In genomic region chr4:1945492-1945891, GRCh38 we compare ENCODE assay signal across 19 cellular contexts.
DNase-seq lines count a peak whose midpoint lies in the region; TF ChIP-seq lines count a peak whose summit lies in the region.
"Had no signal": no experiment of that assay in that cellular context is flagged by ENCODE, and none has a peak within 500 bp of the region (broad histone marks: within the 10 kb centered on the region; RNA-seq: fewer than 3 reads in every experiment).

No MANE protein-coding gene starts in this region.

- no peak overlapping the region for H3K4me3 Mint-ChIP-seq in neural progenitor cell
- no peak overlapping the region for H3K4me3 Mint-ChIP-seq in T-helper 2 cell treated with Interferon-gamma antibody and Interleukin-4, amounts not matched to agents 5 μg/mL and 100 μg/mL, for 36 hours
- H3K4me3 Mint-ChIP-seq: CD14-positive monocyte, H9, IgD-negative memory B cell had no signal

- H3K9ac ChIP-seq in BLaER1, result 0 out of 2 replicates have a peak overlapping the region, but pooled peaks have one; percentile 13
- no peak overlapping the region for H3K9ac ChIP-seq in NT2/D1 (ENCODE audit: insufficient read length, low read depth)
- H3K9ac ChIP-seq in neural progenitor cell, result no peak overlapping the region

- peaks cover 11% of the 10 kb centered on the region for H3F3A ChIP-seq in neural progenitor cell (ENCODE audit: low read depth)

- H3K27me3 Mint-ChIP-seq in neural progenitor cell (ENCODE audit: insufficient read depth, low read depth), result peaks cover 2% of the 10 kb centered on the region
- no peaks in the 10 kb centered on the region for H3K27me3 Mint-ChIP-seq in T-helper 2 cell treated with Interferon-gamma antibody and Interleukin-4, amounts not matched to agents 5 μg/mL and 100 μg/mL, for 36 hours (ENCODE audit: low read depth)
- H3K27me3 Mint-ChIP-seq: IgD-negative memory B cell had no signal

- H3K27ac ChIP-seq in BLaER1, result no peak overlapping the region
- no peak overlapping the region for H3K27ac ChIP-seq in neural progenitor cell
- H3K27ac ChIP-seq: A549, SJSA1 had no signal

- H4K20me1 ChIP-seq in BLaER1, result peaks cover 60% of the 10 kb centered on the region
- H4K20me1 ChIP-seq in neural progenitor cell (ENCODE audit: low read depth), result peaks cover 63% of the 10 kb centered on the region

- H3K4me1 Mint-ChIP-seq in neural progenitor cell, result peaks cover 20% of the 10 kb centered on the region
- H3K4me1 Mint-ChIP-seq in T-helper 2 cell treated with Interferon-gamma antibody and Interleukin-4, amounts not matched to agents 5 μg/mL and 100 μg/mL, for 36 hours (ENCODE audit: low read depth), result no peaks in the 10 kb centered on the region
- H3K4me1 Mint-ChIP-seq: CD14-positive monocyte, H9, IgD-negative memory B cell had no signal

- H3K4me3 ChIP-seq in BLaER1 (no peak overlapping the region), NT2/D1 (ENCODE audit: insufficient read length, low read depth) (no peak overlapping the region), neural progenitor cell (no peak overlapping the region), foreskin fibroblast (ENCODE audit: low read depth in 1 of 2, low read length in 2 of 2) (no peak overlapping the region)
- H3K4me3 ChIP-seq: A549, SJSA1 had no signal

- TF ChIP-seq CTCF in neural progenitor cell (IDR thresholded peaks at IDR 0.05) (no peak), foreskin fibroblast (IDR thresholded peaks at IDR 0.05; ENCODE audit: low read depth, low read length) (no peak)

- H3K4me2 ChIP-seq in BLaER1, result no peak overlapping the region
- no peak overlapping the region for H3K4me2 ChIP-seq in neural progenitor cell
- H3K4me2 ChIP-seq: A549 had no signal

- no peaks in the 10 kb centered on the region for H3K4me1 ChIP-seq in BLaER1
- H3K4me1 ChIP-seq in NT2/D1 (ENCODE audit: insufficient read depth, insufficient read length), result peaks cover 7% of the 10 kb centered on the region
- no peaks in the 10 kb centered on the region for H3K4me1 ChIP-seq in neural progenitor cell

- H3K27ac Mint-ChIP-seq in neural progenitor cell, result peak overlapping the region; percentile 72
- no peak overlapping the region for H3K27ac Mint-ChIP-seq in T-helper 2 cell treated with Interferon-gamma antibody and Interleukin-4, amounts not matched to agents 5 μg/mL and 100 μg/mL, for 36 hours

- H3K9me3 ChIP-seq in BLaER1, result no peaks in the 10 kb centered on the region
- H3K9me3 ChIP-seq in NT2/D1 (ENCODE audit: insufficient read depth, low read length), result no peaks in the 10 kb centered on the region
- H3K9me3 ChIP-seq in neural progenitor cell (ENCODE audit: low read depth), result no peaks in the 10 kb centered on the region
- H3K9me3 ChIP-seq: A549, SJSA1 had no signal

- no peaks in the 10 kb centered on the region for H3K27me3 ChIP-seq in BLaER1
- no peaks in the 10 kb centered on the region for H3K27me3 ChIP-seq in NT2/D1 (ENCODE audit: insufficient read depth, insufficient read length)
- H3K27me3 ChIP-seq in neural progenitor cell, result no peaks in the 10 kb centered on the region
- H3K27me3 ChIP-seq: SJSA1 had no signal

- no peak overlapping the region for H2AFZ ChIP-seq in neural progenitor cell (replicated peaks)

- H3K36me3 ChIP-seq in BLaER1, result peaks cover 100% of the 10 kb centered on the region
- peaks cover 59% of the 10 kb centered on the region for H3K36me3 ChIP-seq in NT2/D1 (ENCODE audit: insufficient read depth, insufficient read length, low read length)
- H3K36me3 ChIP-seq in neural progenitor cell, result peaks cover 18% of the 10 kb centered on the region

- peaks cover 39% of the 10 kb centered on the region for H3K36me3 Mint-ChIP-seq in neural progenitor cell
- H3K36me3 Mint-ChIP-seq in T-helper 2 cell treated with Interferon-gamma antibody and Interleukin-4, amounts not matched to agents 5 μg/mL and 100 μg/mL, for 36 hours (ENCODE audit: low read depth), result peaks cover 54% of the 10 kb centered on the region
- H3K36me3 Mint-ChIP-seq: IgD-negative memory B cell had no signal

- DNase-seq in NT2/D1 (ENCODE audit: low read depth, low spot score) (peak; percentile 2), globus pallidus (ENCODE audit: low spot score) (peak; percentile 44), neural progenitor cell (ENCODE audit: low spot score) (peak; percentile 42), AG08395 (ENCODE audit: low spot score) (no peak), foreskin fibroblast (no peak)
- DNase-seq in T-helper 2 cell treated with Interferon-gamma antibody and Interleukin-4, amounts not matched to agents 5 μg/mL and 100 μg/mL, for 36 hours (ENCODE audit: low spot score), result no peak
- no peak for DNase-seq in stimulated activated naive CD4-positive, alpha-beta T cell treated with Interleukin-2 at 50 U/mL for 16 hours (lab: John Stamatoyannopoulos, UW)
- DNase-seq: DMS153, H9, Kasumi-1, NCI-H1105 treated with DMSO at 0.1 percent for 48 hours, NCI-H1694 treated with DMSO at 0.1 percent for 48 hours, NCI-H748 treated with DMSO at 0.1 percent for 48 hours, PC-3 had no signal

- peaks cover 5% of the 10 kb centered on the region for H3K79me2 ChIP-seq in neural progenitor cell (ENCODE audit: low read depth)

- H3K9me3 Mint-ChIP-seq in neural progenitor cell, result no peaks in the 10 kb centered on the region
- no peaks in the 10 kb centered on the region for H3K9me3 Mint-ChIP-seq in T-helper 2 cell treated with Interferon-gamma antibody and Interleukin-4, amounts not matched to agents 5 μg/mL and 100 μg/mL, for 36 hours
- H3K9me3 Mint-ChIP-seq: CD14-positive monocyte, H9, IgD-negative memory B cell had no signal

Comparison
In these comparisons a context has a peak if more than half of its experiments do, and no peak if none do; other contexts are left out.
1. DNase-seq: peak in NT2/D1 (single experiment), globus pallidus (single experiment) and neural progenitor cell (single experiment); none in AG08395 (single experiment), T-helper 2 cell treated with Interferon-gamma antibody and Interleukin-4, amounts not matched to agents 5 μg/mL and 100 μg/mL, for 36 hours (single experiment), foreskin fibroblast (0 of 2) and stimulated activated naive CD4-positive, alpha-beta T cell treated with Interleukin-2 at 50 U/mL for 16 hours (single experiment).